25 cellular contexts compared by ENCODE assay signal in genomic region chrX:1598876-1599790, GRCh38. TPM values are rescaled to one million over a fixed set of nuclear protein-coding genes. Genes with fewer than 3 reads are reported as not detected.
DNase-seq lines count a peak whose midpoint lies in the region; ATAC-seq, FAIRE-seq and TF ChIP-seq lines count a peak whose summit lies in the region.
"Had no signal": no experiment of that assay in that cellular context is flagged by ENCODE, and none has a peak within 500 bp of the region (broad histone marks: within the 10 kb centered on the region; RNA-seq: fewer than 3 reads in every experiment).

No MANE protein-coding gene starts in this region.

- no peak overlapping the region for H3K4me3 ChIP-seq in small intestine (ENCODE audit: low read depth in 1 of 2, low read length in 2 of 2)
- H3K4me3 ChIP-seq: ovary, right lobe of liver, thyroid gland had no signal

- no peak for TF ChIP-seq CTCF in CD14-positive monocyte (IDR thresholded peaks at IDR 0.05)

- peak overlapping the region in 4 of 7 donors; percentile 37 to 61 (median 44) for H3K27ac Mint-ChIP-seq in CD14-positive monocyte
- H3K27ac Mint-ChIP-seq: dendritic cell treated with granulocyte-macrophage colony-stimulating factor and Interleukin-4, amounts not matched to agents 40 ng/mL and 50 ng/mL, for 4 days; H9 had no signal

- DNase-seq in CD14-positive monocyte (ENCODE audit: low spot score) (no peak), islet precursor cell (peak; percentile 44), sciatic nerve (ENCODE audit: low spot score) (peak; percentile 44), T-helper 1 cell (no peak), small intestine (no peak)
- DNase-seq: activated CD4-positive, alpha-beta T cell treated with anti-CD3 and anti-CD28 coated beads for 48 hours; activated naive CD4-positive, alpha-beta T cell; amniotic stem cell; DMS79; H9; immature natural killer cell; NCI-H1092 treated with DMSO at 0.1 percent for 48 hours; NCI-H2081 treated with DMSO at 0.1 percent for 48 hours; NCI-H510A; RPMI8226; thyroid gland had no signal

- no peaks in the 10 kb centered on the region for H3K27me3 ChIP-seq in small intestine (ENCODE audit: control insufficient read depth in 2 of 2, insufficient read depth in 2 of 2, low read length in 2 of 2)
- H3K27me3 ChIP-seq: ovary, right lobe of liver, thyroid gland had no signal

- peaks cover 4% of the 10 kb centered on the region for H3K4me1 Mint-ChIP-seq in CD14-positive monocyte

- H3K27me3 Mint-ChIP-seq in CD14-positive monocyte (ENCODE audit: low read depth in 3 of 3): no peaks in the 10 kb centered on the region
- H3K27me3 Mint-ChIP-seq: dendritic cell treated with granulocyte-macrophage colony-stimulating factor and Interleukin-4, amounts not matched to agents 40 ng/mL and 50 ng/mL, for 4 days had no signal

- no peaks in the 10 kb centered on the region for H3K4me1 ChIP-seq in small intestine (ENCODE audit: control insufficient read depth in 2 of 2, insufficient read depth in 1 of 2, low read depth in 1 of 2, low read length in 1 of 2)
- H3K4me1 ChIP-seq: right lobe of liver, thyroid gland had no signal

- ATAC-seq in GM19463 (IDR thresholded peaks at IDR 0.05; ENCODE audit: unreplicated experiment): peak; percentile 18
- ATAC-seq in sciatic nerve: no peak
- ATAC-seq in HG02884 (IDR thresholded peaks at IDR 0.05; ENCODE audit: unreplicated experiment): no peak
- ATAC-seq: HepG2 had no signal

- FAIRE-seq in small intestine (lab: Jason Lieb, UNC): no peak
- FAIRE-seq: GM12892, HepG2 had no signal

- 93% methylated on average over 51 to 57 of the region's 57 CpGs for WGBS in small intestine, 3 donors

- H3K9me3 ChIP-seq in small intestine (ENCODE audit: control insufficient read depth, low read depth): no peaks in the 10 kb centered on the region
- H3K9me3 ChIP-seq: ovary, right lobe of liver, thyroid gland had no signal

- no peak overlapping the region for H3K27ac ChIP-seq in small intestine (ENCODE audit: low read depth in 1 of 2, low read length in 1 of 2)
- H3K27ac ChIP-seq: ovary, right lobe of liver, thyroid gland had no signal

- H3K4me3 Mint-ChIP-seq in CD14-positive monocyte: no peak overlapping the region
- H3K4me3 Mint-ChIP-seq: dendritic cell treated with granulocyte-macrophage colony-stimulating factor and Interleukin-4, amounts not matched to agents 40 ng/mL and 50 ng/mL, for 4 days; H9; immature natural killer cell had no signal

- intact Hi-C loops in CD14-positive monocyte (cut with micrococcal nuclease): loop anchor here in 1 of 2 donors (10.0 kb wide), 1 partner anchor 204 kb away; the partner anchor contains the start of gene SLC25A6
- intact Hi-C loops in sciatic nerve (cut with DNase I): no loop called here

- peaks cover 69 to 92% of the 10 kb centered on the region in 2 donors for H3K36me3 Mint-ChIP-seq in CD14-positive monocyte

- H3K36me3 ChIP-seq in small intestine (ENCODE audit: control insufficient read depth in 2 of 2, insufficient read depth in 2 of 2, low read length in 2 of 2): peaks cover 12 to 52% of the 10 kb centered on the region in 2 donors

- H3K9me3 Mint-ChIP-seq in CD14-positive monocyte: peaks cover 0 to 13% (median 9%) of the 10 kb centered on the region in 7 donors
- H3K9me3 Mint-ChIP-seq: dendritic cell treated with granulocyte-macrophage colony-stimulating factor and Interleukin-4, amounts not matched to agents 40 ng/mL and 50 ng/mL, for 4 days; H9; immature natural killer cell had no signal

RNA-seq across cellular contexts. Expression of gene AKAP17A, which starts 7.7 kb away (rescaled TPM):
- polyA plus RNA-seq in CD14-positive monocyte (10 to 100 TPM in 1 of 2 donors, 1 to 10 TPM in 1; 8.9 to 13.6 TPM), small intestine (10 to 100 TPM; 26.7 to 37.3 (median 29.2) TPM)
- 48.5 TPM for total RNA-seq in sciatic nerve

RNA-seq across cellular contexts. Expression of gene ASMT, which starts 15.7 kb away (rescaled TPM):
- not detected for polyA plus RNA-seq in CD14-positive monocyte
- total RNA-seq in sciatic nerve: 0.89 TPM
- polyA plus RNA-seq in small intestine: under 1 TPM in 1 of 3 donors, not detected in 2; 0.06 TPM
- total RNA-seq: fibroblast of villous mesenchyme, HepG2, lower leg skin, thyroid gland had no signal
- polyA plus RNA-seq: immature natural killer cell had no signal

Comparison
In these comparisons a context has a peak if more than half of its experiments do, and no peak if none do; other contexts are left out.
1. DNase-seq: peak in islet precursor cell (single experiment) and sciatic nerve (single experiment); none in CD14-positive monocyte (single experiment), T-helper 1 cell (0 of 5) and small intestine (single experiment).